In genomic region chr17:46159686-46160085, GRCh38 we compare ENCODE assay signal across 12 cellular contexts. TPM values are rescaled to one million over a fixed set of nuclear protein-coding genes. Genes with fewer than 3 reads are reported as not detected.
DNase-seq lines count a peak whose midpoint lies in the region; ATAC-seq and TF ChIP-seq lines count a peak whose summit lies in the region.
"Had no signal": no experiment of that assay in that cellular context is flagged by ENCODE, and none has a peak within 500 bp of the region (broad histone marks: within the 10 kb centered on the region; RNA-seq: fewer than 3 reads in every experiment).

No MANE protein-coding gene starts in this region.

- intact Hi-C loops in HCT116 (cut with micrococcal nuclease): loop anchor here (1.0 kb wide), 1 partner anchor 8 kb away; no protein-coding TSS in a partner anchor

- POLR2A ChIA-PET in HCT116 (lab: Charles Lee): interaction anchor here (1.2 kb wide), 1 partner anchor 34 kb away, joined by 3 read pairs; the partner anchor contains the start of gene KANSL1

- H3K9me3 ChIP-seq in HCT116 (ENCODE audit: control insufficient read depth in 1 of 2, insufficient read depth in 1 of 2, low read depth in 1 of 2, low read length in 2 of 2): no peaks in the 10 kb centered on the region

- peaks cover 61% of the 10 kb centered on the region; the same call in 1 of the 2 replicates for H4K20me1 ChIP-seq in HCT116 (ENCODE audit: insufficient read depth)

- RAD21 ChIA-PET in HCT116 (lab: Charles Lee; ENCODE audit: low non-redundant PET in 1 of 2, low total read pairs in 2 of 2, uncharacterized antibody in 2 of 2, unreplicated experiment in 2 of 2): no interaction called here

- CTCF ChIA-PET in HCT116 (lab: Charles Lee): interaction anchor here (2.3 kb wide), 1 partner anchor 33 kb away, joined by 8 read pairs; the partner anchor contains the start of gene KANSL1

- H3K4me1 ChIP-seq in HCT116 (ENCODE audit: control insufficient read depth in 1 of 2, insufficient read depth in 2 of 2, low read length in 2 of 2): peaks cover 7 to 11% of the 10 kb centered on the region in 2 experiments; a peak in 2 of 4 replicates

- TF ChIP-seq POLR2A in HCT116 (IDR thresholded peaks at IDR 0.05; ENCODE audit: borderline replicate concordance, extremely low read depth, insufficient read depth, insufficient read length): no peak

- H3K4me2 ChIP-seq in HCT116 (ENCODE audit: low read length): no peak overlapping the region

- no peaks in the 10 kb centered on the region for H3K27me3 Mint-ChIP-seq in mesothelial cell of epicardium (ENCODE audit: low read depth)
- no peaks in the 10 kb centered on the region for H3K27me3 Mint-ChIP-seq in T-helper 2 cell treated with Interferon-gamma antibody and Interleukin-4, amounts not matched to agents 5 μg/mL and 100 μg/mL, for 36 hours (ENCODE audit: low read depth)
- H3K27me3 Mint-ChIP-seq: activated naive CD4-positive, alpha-beta T cell treated with anti-CD3 and anti-CD28 coated beads, Interleukin-2, amount 10 ng/mL, durations not matched to agents 7 days and 5 days had no signal

- peaks cover 99% of the 10 kb centered on the region for H3K79me2 ChIP-seq in HCT116 (ENCODE audit: insufficient read depth, low read length)

- in situ Hi-C loops in brain microvascular endothelial cell (cut with HindIII; ENCODE audit: low pct_ligation_motif_present, low sequenced_read_pairs): no loop called here

- peaks cover 3% of the 10 kb centered on the region for H3K9me3 Mint-ChIP-seq in mesothelial cell of epicardium
- H3K9me3 Mint-ChIP-seq in T-helper 2 cell treated with Interferon-gamma antibody and Interleukin-4, amounts not matched to agents 5 μg/mL and 100 μg/mL, for 36 hours: no peaks in the 10 kb centered on the region
- H3K9me3 Mint-ChIP-seq: activated naive CD4-positive, alpha-beta T cell treated with anti-CD3 and anti-CD28 coated beads, Interleukin-2, amount 10 ng/mL, durations not matched to agents 7 days and 5 days; CD14-positive monocyte had no signal

- TF ChIP-seq RAD21 in HCT116 (IDR thresholded peaks at IDR 0.05; ENCODE audit: low read depth): no peak

- H2AFZ ChIP-seq in HCT116 (ENCODE audit: low read depth, low read length, poor library complexity, severe bottlenecking): no peak overlapping the region

- H3K27ac Mint-ChIP-seq in mesothelial cell of epicardium: peak overlapping the region; percentile 67
- no peak overlapping the region for H3K27ac Mint-ChIP-seq in T-helper 2 cell treated with Interferon-gamma antibody and Interleukin-4, amounts not matched to agents 5 μg/mL and 100 μg/mL, for 36 hours
- H3K27ac Mint-ChIP-seq: activated naive CD4-positive, alpha-beta T cell treated with anti-CD3 and anti-CD28 coated beads, Interleukin-2, amount 10 ng/mL, durations not matched to agents 7 days and 5 days had no signal

- H3K9ac ChIP-seq in HCT116 (ENCODE audit: low read length): no peak overlapping the region

- H3K36me3 ChIP-seq in HCT116 (ENCODE audit: control insufficient read depth in 1 of 2, insufficient read depth in 2 of 2, low read length in 2 of 2) (no peaks in the 10 kb centered on the region), brain microvascular endothelial cell (replicated peaks) (no peaks in the 10 kb centered on the region)

- H3K4me3 ChIP-seq in AG10803 (ENCODE audit: low read length) (no peak overlapping the region), HCT116 (replicated peaks in 1 of 2; ENCODE audit: low read depth in 1 of 2, low read length in 2 of 2) (no peak overlapping the region), brain microvascular endothelial cell (ENCODE audit: low read depth, low read length) (no peak overlapping the region)

- H3K4me3 Mint-ChIP-seq in mesothelial cell of epicardium: no peak overlapping the region
- no peak overlapping the region for H3K4me3 Mint-ChIP-seq in T-helper 2 cell treated with Interferon-gamma antibody and Interleukin-4, amounts not matched to agents 5 μg/mL and 100 μg/mL, for 36 hours
- H3K4me3 Mint-ChIP-seq: activated naive CD4-positive, alpha-beta T cell treated with anti-CD3 and anti-CD28 coated beads, Interleukin-2, amount 10 ng/mL, durations not matched to agents 7 days and 5 days; CD14-positive monocyte had no signal

- H3K27me3 ChIP-seq in HCT116 (ENCODE audit: insufficient read depth, low read length) (no peaks in the 10 kb centered on the region), brain microvascular endothelial cell (replicated peaks) (no peaks in the 10 kb centered on the region)

- TF ChIP-seq CTCF in AG10803 (conservative IDR thresholded peaks at IDR 0.05; ENCODE audit: low read length) (no peak), HCT116 (IDR thresholded peaks at IDR 0.05 in 2 of 3, conservative IDR thresholded peaks at IDR 0.05 in 1 of 3; ENCODE audit: borderline replicate concordance in 1 of 3, insufficient read depth in 1 of 3, low read depth in 2 of 3, low read length in 2 of 3) (no peak), brain microvascular endothelial cell (IDR thresholded peaks at IDR 0.05; ENCODE audit: low read depth, low read length, missing control alignments) (no peak), mesothelial cell of epicardium (IDR thresholded peaks at IDR 0.05; ENCODE audit: unreplicated experiment) (no peak)

- peaks cover 55% of the 10 kb centered on the region for H3K4me1 Mint-ChIP-seq in mesothelial cell of epicardium
- H3K4me1 Mint-ChIP-seq in T-helper 2 cell treated with Interferon-gamma antibody and Interleukin-4, amounts not matched to agents 5 μg/mL and 100 μg/mL, for 36 hours (ENCODE audit: low read depth): peaks cover 59% of the 10 kb centered on the region

- DNase-seq in AG10803 (ENCODE audit: low read depth): peak; percentile 72
- no peak for DNase-seq in HCT116 (ENCODE audit: low read depth, low spot score)
- peak; percentile 63 for DNase-seq in brain microvascular endothelial cell
- DNase-seq in mesothelial cell of epicardium (ENCODE audit: low spot score in 2 of 2, unreplicated experiment in 2 of 2): no peak
- no peak for DNase-seq in T-helper 2 cell treated with Interferon-gamma antibody and Interleukin-4, amounts not matched to agents 5 μg/mL and 100 μg/mL, for 36 hours (ENCODE audit: low spot score)
- no peak for DNase-seq in NCI-H2196 (lab: John Stamatoyannopoulos, UW; ENCODE audit: unreplicated experiment)
- DNase-seq in hypothalamus (lab: John Stamatoyannopoulos, UW): no peak
- no peak for DNase-seq in HK-2 (ENCODE audit: unreplicated experiment)
- DNase-seq: activated naive CD4-positive, alpha-beta T cell treated with anti-CD3 and anti-CD28 coated beads, Interleukin-2, amount 10 ng/mL, durations not matched to agents 7 days and 5 days had no signal

- no peak for ATAC-seq in HCT116
- ATAC-seq: Right ventricle myocardium inferior had no signal

- H3K36me3 Mint-ChIP-seq in mesothelial cell of epicardium: peaks cover 7% of the 10 kb centered on the region
- peaks cover 25% of the 10 kb centered on the region for H3K36me3 Mint-ChIP-seq in T-helper 2 cell treated with Interferon-gamma antibody and Interleukin-4, amounts not matched to agents 5 μg/mL and 100 μg/mL, for 36 hours (ENCODE audit: low read depth)

- no peaks in the 10 kb centered on the region for H3K9me2 ChIP-seq in HCT116 (ENCODE audit: insufficient read depth)

- H3K27ac ChIP-seq in HCT116 (ENCODE audit: low read depth, low read length) (no peak overlapping the region), brain microvascular endothelial cell (no peak overlapping the region)
- H3K27ac ChIP-seq: epithelial cell of prostate had no signal

- BruUV-seq in HCT116 (replicated peaks; lab: Mats Ljungman, UMichigan): no TSS peak

TF ChIP-seq in HCT116, 20 proteins besides CTCF, POLR2A, EP300 and RAD21:
- TF ChIP-seq SIN3A (IDR thresholded peaks at IDR 0.05; ENCODE audit: low read depth) (no peak), ZFX (IDR thresholded peaks at IDR 0.05) (no peak), FOSL1 (IDR thresholded peaks at IDR 0.05; ENCODE audit: low read depth) (no peak), EGR1 (IDR thresholded peaks at IDR 0.05; ENCODE audit: low read depth) (0 out of 2 replicates have a peak, but pooled peaks have one; percentile 33)
- TF ChIP-seq, protein P1, sequence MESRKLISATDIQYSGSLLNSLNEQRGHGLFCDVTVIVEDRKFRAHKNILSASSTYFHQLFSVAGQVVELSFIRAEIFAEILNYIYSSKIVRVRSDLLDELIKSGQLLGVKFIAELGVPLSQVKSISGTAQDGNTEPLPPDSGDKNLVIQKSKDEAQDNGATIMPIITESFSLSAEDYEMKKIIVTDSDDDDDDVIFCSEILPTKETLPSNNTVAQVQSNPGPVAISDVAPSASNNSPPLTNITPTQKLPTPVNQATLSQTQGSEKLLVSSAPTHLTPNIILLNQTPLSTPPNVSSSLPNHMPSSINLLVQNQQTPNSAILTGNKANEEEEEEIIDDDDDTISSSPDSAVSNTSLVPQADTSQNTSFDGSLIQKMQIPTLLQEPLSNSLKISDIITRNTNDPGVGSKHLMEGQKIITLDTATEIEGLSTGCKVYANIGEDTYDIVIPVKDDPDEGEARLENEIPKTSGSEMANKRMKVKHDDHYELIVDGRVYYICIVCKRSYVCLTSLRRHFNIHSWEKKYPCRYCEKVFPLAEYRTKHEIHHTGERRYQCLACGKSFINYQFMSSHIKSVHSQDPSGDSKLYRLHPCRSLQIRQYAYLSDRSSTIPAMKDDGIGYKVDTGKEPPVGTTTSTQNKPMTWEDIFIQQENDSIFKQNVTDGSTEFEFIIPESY (IDR thresholded peaks at IDR 0.05; ENCODE audit: extremely low read depth, insufficient replicate concordance, low read length): no peak
- TF ChIP-seq, protein P2, sequence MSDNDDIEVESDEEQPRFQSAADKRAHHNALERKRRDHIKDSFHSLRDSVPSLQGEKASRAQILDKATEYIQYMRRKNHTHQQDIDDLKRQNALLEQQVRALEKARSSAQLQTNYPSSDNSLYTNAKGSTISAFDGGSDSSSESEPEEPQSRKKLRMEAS (IDR thresholded peaks at IDR 0.05): no peak

RNA-seq across cellular contexts. Expression of gene KANSL1, which starts 33.5 kb away (rescaled TPM):
- 77.5 TPM for total RNA-seq in HCT116 (2021; ENCODE audit: unreplicated experiment)
- 25.7 and 26.9 TPM in 2 replicates for polyA plus RNA-seq in HCT116 (2012)
- 185 to 189 TPM (median 189 TPM) in 3 replicates for total RNA-seq in mesothelial cell of epicardium

Comparison
In these comparisons a context has a peak if more than half of its experiments do, and no peak if none do; other contexts are left out.
1. DNase-seq: peak in AG10803 (single experiment) and brain microvascular endothelial cell (single experiment); none in HCT116 (single experiment), mesothelial cell of epicardium (0 of 2), T-helper 2 cell treated with Interferon-gamma antibody and Interleukin-4, amounts not matched to agents 5 μg/mL and 100 μg/mL, for 36 hours (single experiment), NCI-H2196 (single experiment), hypothalamus (0 of 51) and HK-2 (single experiment).